Comparison of ENCODE assay signal across 39 cellular contexts in genomic region chr16:9226924-9227323, GRCh38.
"Had no signal": no experiment of that assay in that cellular context is flagged by ENCODE, and none has a peak within 500 bp of the region (broad histone marks: within the 10 kb centered on the region; RNA-seq: fewer than 3 reads in every experiment).

No MANE protein-coding gene starts in this region.

- H3K36me3 Mint-ChIP-seq: activated naive CD4-positive, alpha-beta T cell treated with anti-CD3 and anti-CD28 coated beads, Interleukin-2, amount 10 ng/mL, durations not matched to agents 7 days and 5 days; activated naive CD4-positive, alpha-beta T cell treated with anti-CD3 and anti-CD28 coated beads, Interleukin-2, amount 50 U/mL, for 24 hours; activated naive CD4-positive, alpha-beta T cell treated with anti-CD3 and anti-CD28 coated beads, Interleukin-2, amount 50 U/mL, for 72 hours; activated naive CD8-positive, alpha-beta T cell; activated naive CD8-positive, alpha-beta T cell treated with anti-CD3 and anti-CD28 coated beads for 36 hours; activated naive CD8-positive, alpha-beta T cell treated with anti-CD3 and anti-CD28 coated beads, Interleukin-2, amount 10 ng/mL, durations not matched to agents 7 days and 5 days; brain had no signal

- H3K36me3 ChIP-seq: adrenal gland, ascending aorta, brain microvascular endothelial cell, breast epithelium, cardiac muscle cell had no signal

- H3K27ac ChIP-seq: adrenal gland, ascending aorta, body of pancreas, brain microvascular endothelial cell, breast epithelium, cardiac muscle cell had no signal

- H3K27ac Mint-ChIP-seq: activated naive CD4-positive, alpha-beta T cell treated with anti-CD3 and anti-CD28 coated beads for 36 hours; activated naive CD4-positive, alpha-beta T cell treated with anti-CD3 and anti-CD28 coated beads, Interleukin-2, amount 10 ng/mL, durations not matched to agents 7 days and 5 days; activated naive CD4-positive, alpha-beta T cell treated with anti-CD3 and anti-CD28 coated beads, Interleukin-2, amount 50 U/mL, for 24 hours; activated naive CD4-positive, alpha-beta T cell treated with anti-CD3 and anti-CD28 coated beads, Interleukin-2, amount 50 U/mL, for 72 hours; activated naive CD8-positive, alpha-beta T cell; activated naive CD8-positive, alpha-beta T cell treated with anti-CD3 and anti-CD28 coated beads for 36 hours; activated naive CD8-positive, alpha-beta T cell treated with anti-CD3 and anti-CD28 coated beads, Interleukin-2, amount 10 ng/mL, durations not matched to agents 7 days and 5 days; activated naive CD8-positive, alpha-beta T cell treated with anti-CD3 and anti-CD28 coated beads, Interleukin-2, amount 50 U/mL, for 24 hours; activated T-cell treated with anti-CD3 and anti-CD28 coated beads, Interleukin-2, amount 50 U/mL, for 24 hours; activated T-cell treated with anti-CD3 and anti-CD28 coated beads, Interleukin-2, amount 50 U/mL, for 72 hours; activated T-helper 1 cell treated with anti-CD3 and anti-CD28 coated beads, Interleukin-12 subunit alpha, Interleukin-12 subunit beta, Interleukin-2, Interleukin-4 antibody, amounts not matched to agents 30 ng/mL and 10 ng/mL and 1 ng/mL, durations not matched to agents 14 hours and 24 hours and 36 hours; activated T-helper 17 cell treated with anti-CD3 and anti-CD28 coated beads, Interleukin-2, amount 50 U/mL, for 72 hours; activated T-helper 2 cell treated with anti-CD3 and anti-CD28 coated beads, Interferon-gamma antibody, Interleukin-2, Interleukin-4, amounts not matched to agents 10 μg/mL and 5 μg/mL and 100 μg/mL, durations not matched to agents 14 hours and 24 hours and 36 hours; brain had no signal

- H3K27me3 ChIP-seq: adrenal gland, ascending aorta, body of pancreas, brain microvascular endothelial cell, breast epithelium, cardiac muscle cell had no signal

- H3K27me3 Mint-ChIP-seq: activated naive CD8-positive, alpha-beta T cell treated with anti-CD3 and anti-CD28 coated beads, Interleukin-2, amount 50 U/mL, for 24 hours; brain had no signal

- H3K4me1 Mint-ChIP-seq: activated naive CD4-positive, alpha-beta T cell treated with anti-CD3 and anti-CD28 coated beads, Interleukin-2, amount 10 ng/mL, durations not matched to agents 7 days and 5 days; activated naive CD4-positive, alpha-beta T cell treated with anti-CD3 and anti-CD28 coated beads, Interleukin-2, amount 50 U/mL, for 24 hours; activated naive CD8-positive, alpha-beta T cell treated with anti-CD3 and anti-CD28 coated beads for 36 hours; activated naive CD8-positive, alpha-beta T cell treated with anti-CD3 and anti-CD28 coated beads, Interleukin-2, amount 10 ng/mL, durations not matched to agents 7 days and 5 days; activated naive CD8-positive, alpha-beta T cell treated with anti-CD3 and anti-CD28 coated beads, Interleukin-2, amount 50 U/mL, for 24 hours; activated T-helper 17 cell treated with anti-CD3 and anti-CD28 coated beads, Interleukin-2, amount 50 U/mL, for 72 hours; brain; central memory CD8-positive, alpha-beta T cell had no signal

- ATAC-seq: activated naive CD4-positive, alpha-beta T cell treated with anti-CD3 and anti-CD28 coated beads, Interleukin-2, amount 50 U/mL, for 72 hours; activated naive CD8-positive, alpha-beta T cell treated with anti-CD3 and anti-CD28 coated beads, Interleukin-2, amount 50 U/mL, for 24 hours; activated T-cell treated with anti-CD3 and anti-CD28 coated beads, Interleukin-2, amount 50 U/mL, for 4 hours; activated T-cell treated with anti-CD3 and anti-CD28 coated beads, Interleukin-2, amount 50 U/mL, for 72 hours; activated T-helper 17 cell treated with anti-CD3 and anti-CD28 coated beads, Interleukin-2, amount 50 U/mL, for 72 hours; body of pancreas had no signal

- FAIRE-seq: astrocyte, bronchial epithelial cell had no signal

- H3K9me3 ChIP-seq: adrenal gland, ascending aorta, body of pancreas, breast epithelium had no signal

- H3K4me1 ChIP-seq: adrenal gland, ascending aorta, body of pancreas, breast epithelium had no signal

- H3K9me3 Mint-ChIP-seq: activated naive CD4-positive, alpha-beta T cell treated with anti-CD3 and anti-CD28 coated beads for 36 hours; activated naive CD4-positive, alpha-beta T cell treated with anti-CD3 and anti-CD28 coated beads, Interleukin-2, amount 10 ng/mL, durations not matched to agents 7 days and 5 days; activated naive CD4-positive, alpha-beta T cell treated with anti-CD3 and anti-CD28 coated beads, Interleukin-2, amount 50 U/mL, for 24 hours; activated naive CD4-positive, alpha-beta T cell treated with anti-CD3 and anti-CD28 coated beads, Interleukin-2, amount 50 U/mL, for 72 hours; activated naive CD8-positive, alpha-beta T cell treated with anti-CD3 and anti-CD28 coated beads for 36 hours; activated naive CD8-positive, alpha-beta T cell treated with anti-CD3 and anti-CD28 coated beads, Interleukin-2, amount 10 ng/mL, durations not matched to agents 7 days and 5 days; activated naive CD8-positive, alpha-beta T cell treated with anti-CD3 and anti-CD28 coated beads, Interleukin-2, amount 50 U/mL, for 24 hours; activated T-cell treated with anti-CD3 and anti-CD28 coated beads, Interleukin-2, amount 50 U/mL, for 24 hours; activated T-helper 1 cell treated with anti-CD3 and anti-CD28 coated beads, Interleukin-12 subunit alpha, Interleukin-12 subunit beta, Interleukin-2, Interleukin-4 antibody, amounts not matched to agents 30 ng/mL and 10 ng/mL and 1 ng/mL, durations not matched to agents 14 hours and 24 hours and 36 hours; activated T-helper 17 cell treated with anti-CD3 and anti-CD28 coated beads, Interleukin-2, amount 50 U/mL, for 72 hours; activated T-helper 2 cell treated with anti-CD3 and anti-CD28 coated beads, Interferon-gamma antibody, Interleukin-2, Interleukin-4, amounts not matched to agents 10 μg/mL and 5 μg/mL and 100 μg/mL, durations not matched to agents 14 hours and 24 hours and 36 hours; central memory CD8-positive, alpha-beta T cell had no signal

- H3K4me3 ChIP-seq: adrenal gland, ascending aorta, body of pancreas, breast epithelium, cardiac muscle cell had no signal

- H3K4me3 Mint-ChIP-seq: activated naive CD4-positive, alpha-beta T cell treated with anti-CD3 and anti-CD28 coated beads for 36 hours; activated naive CD4-positive, alpha-beta T cell treated with anti-CD3 and anti-CD28 coated beads, Interleukin-2, amount 10 ng/mL, durations not matched to agents 7 days and 5 days; activated naive CD4-positive, alpha-beta T cell treated with anti-CD3 and anti-CD28 coated beads, Interleukin-2, amount 50 U/mL, for 24 hours; activated naive CD8-positive, alpha-beta T cell; activated naive CD8-positive, alpha-beta T cell treated with anti-CD3 and anti-CD28 coated beads for 36 hours; activated naive CD8-positive, alpha-beta T cell treated with anti-CD3 and anti-CD28 coated beads, Interleukin-2, amount 10 ng/mL, durations not matched to agents 7 days and 5 days; activated naive CD8-positive, alpha-beta T cell treated with anti-CD3 and anti-CD28 coated beads, Interleukin-2, amount 50 U/mL, for 24 hours; activated T-cell treated with anti-CD3 and anti-CD28 coated beads, Interleukin-2, amount 50 U/mL, for 24 hours; activated T-cell treated with anti-CD3 and anti-CD28 coated beads, Interleukin-2, amount 50 U/mL, for 4 hours; activated T-cell treated with anti-CD3 and anti-CD28 coated beads, Interleukin-2, amount 50 U/mL, for 72 hours; activated T-helper 1 cell treated with anti-CD3 and anti-CD28 coated beads, Interleukin-12 subunit alpha, Interleukin-12 subunit beta, Interleukin-2, Interleukin-4 antibody, amounts not matched to agents 30 ng/mL and 10 ng/mL and 1 ng/mL, durations not matched to agents 14 hours and 24 hours and 36 hours; activated T-helper 17 cell treated with anti-CD3 and anti-CD28 coated beads, Interleukin-2, amount 50 U/mL, for 72 hours; brain; central memory CD8-positive, alpha-beta T cell had no signal

- DNase-seq: activated effector memory CD4-positive, alpha-beta T cell treated with anti-CD3 and anti-CD28 coated beads, Interleukin-2, amount 50 U/mL, for 16 hours; activated effector memory CD4-positive, alpha-beta T cell treated with Interleukin-2 at 50 U/mL for 16 hours; activated gamma-delta T cell; activated gamma-delta T cell treated with Interleukin-2 at 50 U/mL for 16 hours; activated naive CD4-positive, alpha-beta T cell; activated naive CD4-positive, alpha-beta T cell treated with anti-CD3 and anti-CD28 coated beads for 36 hours; activated naive CD4-positive, alpha-beta T cell treated with anti-CD3 and anti-CD28 coated beads, Interleukin-2, amount 10 ng/mL, durations not matched to agents 7 days and 5 days; activated naive CD4-positive, alpha-beta T cell treated with anti-CD3 and anti-CD28 coated beads, Interleukin-2, amount 50 U/mL, for 16 hours; activated naive CD4-positive, alpha-beta T cell treated with Interleukin-2 at 50 U/mL for 16 hours; activated naive CD8-positive, alpha-beta T cell treated with anti-CD3 and anti-CD28 coated beads for 36 hours; activated naive CD8-positive, alpha-beta T cell treated with anti-CD3 and anti-CD28 coated beads, Interleukin-2, amount 10 ng/mL, durations not matched to agents 7 days and 5 days; activated naive CD8-positive, alpha-beta T cell treated with anti-CD3 and anti-CD28 coated beads, Interleukin-2, amount 50 U/mL, for 24 hours; activated T-cell treated with anti-CD3 and anti-CD28 coated beads, Interleukin-2, amount 50 U/mL, for 24 hours; activated T-cell treated with anti-CD3 and anti-CD28 coated beads, Interleukin-2, amount 50 U/mL, for 4 hours; activated T-cell treated with anti-CD3 and anti-CD28 coated beads, Interleukin-2, amount 50 U/mL, for 48 hours; activated T-cell treated with anti-CD3 and anti-CD28 coated beads, Interleukin-2, amount 50 U/mL, for 72 hours; adrenal gland; amniotic stem cell; amygdala; anterior cingulate cortex; aorta; body of pancreas; brain microvascular endothelial cell; caudate nucleus; central memory CD4-positive, alpha-beta T cell; cerebellar nuclear complex had no signal
